25 cellular contexts compared by ENCODE assay signal in genomic region chr19:35752746-35753350, GRCh38. TPM values are rescaled to one million over a fixed set of nuclear protein-coding genes. Genes with fewer than 3 reads are reported as not detected.
"Had no signal": no experiment of that assay in that cellular context is flagged by ENCODE, and none has a peak within 500 bp of the region (broad histone marks: within the 10 kb centered on the region; RNA-seq: fewer than 3 reads in every experiment).

No MANE protein-coding gene starts in this region.

- H3K27ac ChIP-seq: lower lobe of right lung, suprapubic skin, VCaP had no signal

- ATAC-seq: activated CD4-positive, CD25-positive, alpha-beta regulatory T cell treated with anti-CD3 and anti-CD28 coated beads, Interleukin-2, amount 50 U/mL, for 24 hours; left colon; lower lobe of right lung; naive thymus-derived CD4-positive, alpha-beta T cell; stimulated activated effector memory CD8-positive, alpha-beta T cell treated with anti-CD3 and anti-CD28 coated beads, Interleukin-12 subunit alpha, Interleukin-12 subunit beta, amount 100 ng/mL, for 72 hours; stimulated activated naive CD8-positive, alpha-beta T cell treated with anti-CD3 and anti-CD28 coated beads, Interleukin-15, amount 100 ng/mL, for 72 hours had no signal

- H3K27me3 Mint-ChIP-seq: activated CD4-positive, alpha-beta memory T cell treated with anti-CD3 and anti-CD28 coated beads, Interleukin-2, amount 10 ng/mL, durations not matched to agents 7 days and 5 days had no signal

- H3K9me3 Mint-ChIP-seq: activated CD4-positive, alpha-beta memory T cell treated with anti-CD3 and anti-CD28 coated beads, Interleukin-2, amount 10 ng/mL, durations not matched to agents 7 days and 5 days; activated CD4-positive, alpha-beta T cell treated with anti-CD3 and anti-CD28 coated beads, Interleukin-2, amount 10 ng/mL, durations not matched to agents 24 days and 14 days; activated naive CD4-positive, alpha-beta T cell treated with anti-CD3 and anti-CD28 coated beads, Interleukin-2, amount 50 U/mL, for 24 hours; activated T-helper 1 cell treated with anti-CD3 and anti-CD28 coated beads, Interleukin-12 subunit alpha, Interleukin-12 subunit beta, Interleukin-2, Interleukin-4 antibody, amounts not matched to agents 30 ng/mL and 10 ng/mL and 1 ng/mL, durations not matched to agents 14 hours and 24 hours and 36 hours; neural crest cell; stimulated activated effector memory CD8-positive, alpha-beta T cell treated with anti-CD3 and anti-CD28 coated beads, Interleukin-12 subunit alpha, Interleukin-12 subunit beta, amount 100 ng/mL, for 72 hours; stimulated activated naive CD8-positive, alpha-beta T cell treated with anti-CD3 and anti-CD28 coated beads, Interleukin-15, amount 100 ng/mL, for 72 hours had no signal

- H3K9me3 ChIP-seq: lower lobe of right lung, suprapubic skin, vagina had no signal

- H3K36me3 Mint-ChIP-seq: brain had no signal

- H3K4me3 Mint-ChIP-seq: activated CD4-positive, alpha-beta memory T cell treated with anti-CD3 and anti-CD28 coated beads, Interleukin-2, amount 10 ng/mL, durations not matched to agents 7 days and 5 days; activated CD4-positive, alpha-beta T cell treated with anti-CD3 and anti-CD28 coated beads, Interleukin-2, amount 10 ng/mL, durations not matched to agents 24 days and 14 days; activated naive CD4-positive, alpha-beta T cell treated with anti-CD3 and anti-CD28 coated beads, Interleukin-2, amount 50 U/mL, for 24 hours; activated T-helper 1 cell treated with anti-CD3 and anti-CD28 coated beads, Interleukin-12 subunit alpha, Interleukin-12 subunit beta, Interleukin-2, Interleukin-4 antibody, amounts not matched to agents 30 ng/mL and 10 ng/mL and 1 ng/mL, durations not matched to agents 14 hours and 24 hours and 36 hours; stimulated activated effector memory CD8-positive, alpha-beta T cell treated with anti-CD3 and anti-CD28 coated beads, Interleukin-12 subunit alpha, Interleukin-12 subunit beta, amount 100 ng/mL, for 72 hours; stimulated activated naive CD8-positive, alpha-beta T cell treated with anti-CD3 and anti-CD28 coated beads, Interleukin-15, amount 100 ng/mL, for 72 hours had no signal

- H3K27ac Mint-ChIP-seq: activated CD4-positive, alpha-beta memory T cell treated with anti-CD3 and anti-CD28 coated beads, Interleukin-2, amount 10 ng/mL, durations not matched to agents 7 days and 5 days; activated CD4-positive, alpha-beta T cell treated with anti-CD3 and anti-CD28 coated beads, Interleukin-2, amount 10 ng/mL, durations not matched to agents 24 days and 14 days; activated naive CD4-positive, alpha-beta T cell treated with anti-CD3 and anti-CD28 coated beads, Interleukin-2, amount 50 U/mL, for 24 hours; activated T-helper 1 cell treated with anti-CD3 and anti-CD28 coated beads, Interleukin-12 subunit alpha, Interleukin-12 subunit beta, Interleukin-2, Interleukin-4 antibody, amounts not matched to agents 30 ng/mL and 10 ng/mL and 1 ng/mL, durations not matched to agents 14 hours and 24 hours and 36 hours; brain; naive thymus-derived CD4-positive, alpha-beta T cell; progenitor cell of endocrine pancreas; stimulated activated effector memory CD8-positive, alpha-beta T cell treated with anti-CD3 and anti-CD28 coated beads, Interleukin-12 subunit alpha, Interleukin-12 subunit beta, amount 100 ng/mL, for 72 hours had no signal

- DNase-seq: activated CD4-positive, alpha-beta memory T cell treated with anti-CD3 and anti-CD28 coated beads, Interleukin-2, amount 10 ng/mL, durations not matched to agents 7 days and 5 days; activated gamma-delta T cell; caudate nucleus; effector memory CD4-positive, alpha-beta T cell; head of caudate nucleus; hypothalamus; left colon; lower lobe of right lung; naive thymus-derived CD4-positive, alpha-beta T cell; retina; stimulated activated CD4-positive, alpha-beta T cell treated with anti-CD3 and anti-CD28 coated beads, Interleukin-1b, Interleukin-23, amount 100 ng/mL, for 48 hours; stimulated activated naive CD8-positive, alpha-beta T cell treated with anti-CD3 and anti-CD28 coated beads, Interleukin-15, amount 100 ng/mL, for 72 hours; trophoblast cell had no signal

- H3K4me3 ChIP-seq: lower lobe of right lung, suprapubic skin, vagina had no signal

- H3K27me3 ChIP-seq: suprapubic skin, vagina had no signal

RNA-seq across cellular contexts. Expression of gene HSPB6, which starts 4.0 kb away (rescaled TPM):
- total RNA-seq: activated T-helper 1 cell treated with anti-CD3 and anti-CD28 coated beads, Interleukin-12 subunit alpha, Interleukin-12 subunit beta, Interleukin-2, Interleukin-4 antibody, amounts not matched to agents 30 ng/mL and 10 ng/mL and 1 ng/mL, durations not matched to agents 14 hours and 24 hours and 36 hours; progenitor cell of endocrine pancreas; T-helper 2 cell treated with Interferon-gamma antibody and Interleukin-4, amounts not matched to agents 100 ng/mL and 5 ng/mL, for 36 hours had no signal
